Comparison of ENCODE assay signal across 1 cellular context in the genomic region with DNA sequence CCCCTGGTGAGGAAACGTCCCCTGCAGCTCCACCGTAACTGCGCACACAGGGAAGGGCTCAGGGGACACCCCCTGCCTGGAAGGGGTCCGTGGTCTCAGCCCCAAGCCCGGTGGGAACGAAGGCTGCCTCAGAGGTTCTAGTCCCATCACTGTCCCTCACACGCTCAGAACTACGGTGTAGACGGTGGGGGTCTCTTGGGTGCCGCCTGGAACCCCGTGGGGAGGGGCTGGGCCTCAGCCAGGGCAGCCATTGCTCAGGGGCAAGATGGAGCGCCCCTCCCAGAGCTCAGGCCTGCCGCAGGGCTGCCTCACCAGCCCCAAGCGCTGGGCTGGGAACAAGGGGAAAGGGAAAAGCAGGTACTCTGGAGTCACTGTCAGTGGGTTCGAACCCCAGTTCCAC.
TF ChIP-seq lines count a peak whose summit lies in the region.

No MANE protein-coding gene starts in this region.

TF ChIP-seq in HepG2, 621 proteins besides CTCF, POLR2A, EP300 and RAD21:
- no peak for TF ChIP-seq YEATS2 (CRISPR knock-in tag; IDR thresholded peaks at IDR 0.05; ENCODE audit: borderline replicate concordance)
- TF ChIP-seq, protein P1, sequence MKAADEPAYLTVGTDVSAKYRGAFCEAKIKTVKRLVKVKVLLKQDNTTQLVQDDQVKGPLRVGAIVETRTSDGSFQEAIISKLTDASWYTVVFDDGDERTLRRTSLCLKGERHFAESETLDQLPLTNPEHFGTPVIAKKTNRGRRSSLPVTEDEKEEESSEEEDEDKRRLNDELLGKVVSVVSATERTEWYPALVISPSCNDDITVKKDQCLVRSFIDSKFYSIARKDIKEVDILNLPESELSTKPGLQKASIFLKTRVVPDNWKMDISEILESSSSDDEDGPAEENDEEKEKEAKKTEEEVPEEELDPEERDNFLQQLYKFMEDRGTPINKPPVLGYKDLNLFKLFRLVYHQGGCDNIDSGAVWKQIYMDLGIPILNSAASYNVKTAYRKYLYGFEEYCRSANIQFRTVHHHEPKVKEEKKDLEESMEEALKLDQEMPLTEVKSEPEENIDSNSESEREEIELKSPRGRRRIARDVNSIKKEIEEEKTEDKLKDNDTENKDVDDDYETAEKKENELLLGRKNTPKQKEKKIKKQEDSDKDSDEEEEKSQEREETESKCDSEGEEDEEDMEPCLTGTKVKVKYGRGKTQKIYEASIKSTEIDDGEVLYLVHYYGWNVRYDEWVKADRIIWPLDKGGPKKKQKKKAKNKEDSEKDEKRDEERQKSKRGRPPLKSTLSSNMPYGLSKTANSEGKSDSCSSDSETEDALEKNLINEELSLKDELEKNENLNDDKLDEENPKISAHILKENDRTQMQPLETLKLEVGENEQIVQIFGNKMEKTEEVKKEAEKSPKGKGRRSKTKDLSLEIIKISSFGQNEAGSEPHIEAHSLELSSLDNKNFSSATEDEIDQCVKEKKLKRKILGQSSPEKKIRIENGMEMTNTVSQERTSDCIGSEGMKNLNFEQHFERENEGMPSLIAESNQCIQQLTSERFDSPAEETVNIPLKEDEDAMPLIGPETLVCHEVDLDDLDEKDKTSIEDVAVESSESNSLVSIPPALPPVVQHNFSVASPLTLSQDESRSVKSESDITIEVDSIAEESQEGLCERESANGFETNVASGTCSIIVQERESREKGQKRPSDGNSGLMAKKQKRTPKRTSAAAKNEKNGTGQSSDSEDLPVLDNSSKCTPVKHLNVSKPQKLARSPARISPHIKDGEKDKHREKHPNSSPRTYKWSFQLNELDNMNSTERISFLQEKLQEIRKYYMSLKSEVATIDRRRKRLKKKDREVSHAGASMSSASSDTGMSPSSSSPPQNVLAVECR (CRISPR knock-in tag; IDR thresholded peaks at IDR 0.05; ENCODE audit: borderline replicate concordance): 0 out of 2 replicates have a peak, but pooled peaks have one; percentile 17
